Comparison of ENCODE assay signal across 8 cellular contexts in genomic region chr5:40797273-40798011, GRCh38. TPM values are rescaled to one million over a fixed set of nuclear protein-coding genes. Genes with fewer than 3 reads are reported as not detected.
DNase-seq lines count a peak whose midpoint lies in the region; ATAC-seq and TF ChIP-seq lines count a peak whose summit lies in the region.

No MANE protein-coding gene starts in this region.

- CTCF ChIA-PET in AG04449 (lab: Yijun Ruan, JAX), result interaction anchor here (0.7 to 1.6 kb wide), 4 partner anchors 13 to 37 kb away, joined by 3 to 4 read pairs (median 4); no protein-coding TSS in a partner anchor
- CTCF ChIA-PET in activated CD4-positive, alpha-beta T cell treated with anti-CD3 and anti-CD28 coated beads, Interleukin-2, amount 10 ng/mL, durations not matched to agents 7 days and 5 days (lab: Charles Lee), result interaction anchor here (0.6 to 1.6 kb wide), 5 partner anchors 9 to 37 kb away, joined by 3 to 5 read pairs (median 4); no protein-coding TSS in a partner anchor

- H3K36me3 ChIP-seq in right lobe of liver, result no peaks in the 10 kb centered on the region

- intact Hi-C loops in dendritic cell treated with granulocyte-macrophage colony-stimulating factor and Interleukin-4, amounts not matched to agents 40 ng/mL and 50 ng/mL, for 4 days (cut with micrococcal nuclease), result loop anchor here (1.0 kb wide), 2 partner anchors 37 to 41 kb away; no protein-coding TSS in a partner anchor
- intact Hi-C loops in right lobe of liver (cut with DNase I), result no loop called here

- peak overlapping the region; percentile 82 to 92 (median 85) for H3K27ac ChIP-seq in right lobe of liver

- WGBS in right lobe of liver (ENCODE audit: insufficient coverage, low coverage, low lambda C conversion rate, missing lambda C conversion rate), result 0% methylated on average over 16 of the region's 56 CpGs

- peak overlapping the region; percentile 95 for H3K4me3 ChIP-seq in AG04449 (ENCODE audit: low read depth, low read length)
- H3K4me3 ChIP-seq in right lobe of liver, result peak overlapping the region; percentile 92 to 98 (median 97)

- H3K4me3 Mint-ChIP-seq in activated CD4-positive, alpha-beta T cell treated with anti-CD3 and anti-CD28 coated beads, Interleukin-2, amount 10 ng/mL, durations not matched to agents 7 days and 5 days, result peak overlapping the region; percentile 89
- peak overlapping the region; percentile 83 for H3K4me3 Mint-ChIP-seq in dendritic cell treated with granulocyte-macrophage colony-stimulating factor and Interleukin-4, amounts not matched to agents 40 ng/mL and 50 ng/mL, for 4 days

- H3K27ac Mint-ChIP-seq in activated CD4-positive, alpha-beta T cell treated with anti-CD3 and anti-CD28 coated beads, Interleukin-2, amount 10 ng/mL, durations not matched to agents 7 days and 5 days, result peak overlapping the region; percentile 92
- peak overlapping the region; percentile 82 for H3K27ac Mint-ChIP-seq in dendritic cell treated with granulocyte-macrophage colony-stimulating factor and Interleukin-4, amounts not matched to agents 40 ng/mL and 50 ng/mL, for 4 days

- H3K27me3 Mint-ChIP-seq in activated CD4-positive, alpha-beta T cell treated with anti-CD3 and anti-CD28 coated beads, Interleukin-2, amount 10 ng/mL, durations not matched to agents 7 days and 5 days, result peaks cover 8% of the 10 kb centered on the region
- peaks cover 3% of the 10 kb centered on the region for H3K27me3 Mint-ChIP-seq in dendritic cell treated with granulocyte-macrophage colony-stimulating factor and Interleukin-4, amounts not matched to agents 40 ng/mL and 50 ng/mL, for 4 days

- peak; percentile 45 for ATAC-seq in GM19035 (IDR thresholded peaks at IDR 0.05; ENCODE audit: unreplicated experiment)
- peak; percentile 50 for ATAC-seq in HG03354 (IDR thresholded peaks at IDR 0.05; ENCODE audit: poor library complexity, severe bottlenecking, unreplicated experiment)
- peak; percentile 61 to 77 (median 70) for ATAC-seq in right lobe of liver

- POLR2A ChIA-PET in AG04449 (lab: Yijun Ruan, JAX), result interaction anchor here (0.7 to 1.5 kb wide), 2 partner anchors 9 to 11 kb away, joined by 3 to 4 read pairs; no protein-coding TSS in a partner anchor
- POLR2A ChIA-PET in activated CD4-positive, alpha-beta T cell treated with anti-CD3 and anti-CD28 coated beads, Interleukin-2, amount 10 ng/mL, durations not matched to agents 7 days and 5 days (lab: Charles Lee), result no interaction called here

- peaks cover 0 to 18% (median 7%) of the 10 kb centered on the region in 4 donors for H3K4me1 ChIP-seq in right lobe of liver

- H3K9me3 ChIP-seq in right lobe of liver, result no peaks in the 10 kb centered on the region

- peaks cover 27% of the 10 kb centered on the region for H3K36me3 Mint-ChIP-seq in activated CD4-positive, alpha-beta T cell treated with anti-CD3 and anti-CD28 coated beads, Interleukin-2, amount 10 ng/mL, durations not matched to agents 7 days and 5 days (ENCODE audit: low read depth)
- H3K36me3 Mint-ChIP-seq in dendritic cell treated with granulocyte-macrophage colony-stimulating factor and Interleukin-4, amounts not matched to agents 40 ng/mL and 50 ng/mL, for 4 days (ENCODE audit: low read depth), result peaks cover 10% of the 10 kb centered on the region

- H3K27me3 ChIP-seq in right lobe of liver, result no peaks in the 10 kb centered on the region

- peaks cover 38% of the 10 kb centered on the region for H3K4me1 Mint-ChIP-seq in activated CD4-positive, alpha-beta T cell treated with anti-CD3 and anti-CD28 coated beads, Interleukin-2, amount 10 ng/mL, durations not matched to agents 7 days and 5 days
- H3K4me1 Mint-ChIP-seq in dendritic cell treated with granulocyte-macrophage colony-stimulating factor and Interleukin-4, amounts not matched to agents 40 ng/mL and 50 ng/mL, for 4 days (ENCODE audit: low read depth), result peaks cover 21% of the 10 kb centered on the region

- TF ChIP-seq CTCF in AG04449 (IDR thresholded peaks at IDR 0.05; ENCODE audit: insufficient read depth, low read length, missing control alignments) (no peak), right lobe of liver (IDR thresholded peaks at IDR 0.05) (no peak)

- no peaks in the 10 kb centered on the region for H3K9me3 Mint-ChIP-seq in activated CD4-positive, alpha-beta T cell treated with anti-CD3 and anti-CD28 coated beads, Interleukin-2, amount 10 ng/mL, durations not matched to agents 7 days and 5 days
- no peaks in the 10 kb centered on the region for H3K9me3 Mint-ChIP-seq in dendritic cell treated with granulocyte-macrophage colony-stimulating factor and Interleukin-4, amounts not matched to agents 40 ng/mL and 50 ng/mL, for 4 days

- no peak for TF ChIP-seq POLR2A in right lobe of liver (IDR thresholded peaks at IDR 0.05)

- no peak for DNase-seq in AG04449 (ENCODE audit: low read depth, low spot score)
- DNase-seq in NCI-H524 (lab: John Stamatoyannopoulos, UW), result peak; percentile 86 to 89
- peak; percentile 78 for DNase-seq in activated CD4-positive, alpha-beta T cell treated with anti-CD3 and anti-CD28 coated beads, Interleukin-2, amount 10 ng/mL, durations not matched to agents 7 days and 5 days
- peak; percentile 79 to 83 (median 81) for DNase-seq in right lobe of liver
- DNase-seq in stimulated activated CD4-positive, alpha-beta T cell treated with anti-CD3 and anti-CD28 coated beads, Interleukin-4, amount 100 ng/mL, for 24 hours, result peak; percentile 78

RNA-seq across cellular contexts. Expression of gene PRKAA1, which starts 0.7 kb away (rescaled TPM):
- 10 to 100 TPM; 71.3 to 84.1 TPM for total RNA-seq in activated CD4-positive, alpha-beta T cell treated with anti-CD3 and anti-CD28 coated beads, Interleukin-2, amount 10 ng/mL, durations not matched to agents 7 days and 5 days
- 10 to 100 TPM; 36.7 to 82.4 (median 69.9) TPM for total RNA-seq in right lobe of liver

RNA-seq across cellular contexts. Expression of gene RPL37, which starts 37.6 kb away (rescaled TPM):
- 1,000 to 10,000 TPM; 1,565 to 1,761 TPM for total RNA-seq in activated CD4-positive, alpha-beta T cell treated with anti-CD3 and anti-CD28 coated beads, Interleukin-2, amount 10 ng/mL, durations not matched to agents 7 days and 5 days
- 100 to 1,000 TPM in 4 of 6 experiments, 10 to 100 TPM in 2; 36.5 to 472 (median 400) TPM for total RNA-seq in right lobe of liver

RNA-seq across cellular contexts. Expression of gene TTC33, which starts 41.7 kb away (rescaled TPM):
- total RNA-seq in activated CD4-positive, alpha-beta T cell treated with anti-CD3 and anti-CD28 coated beads, Interleukin-2, amount 10 ng/mL, durations not matched to agents 7 days and 5 days, result 10 to 100 TPM; 16.2 to 16.8 TPM
- 1 to 10 TPM; 5.6 to 9.2 (median 7.0) TPM for total RNA-seq in right lobe of liver

RNA-seq across cellular contexts. Expression of gene CARD6, which starts 43.7 kb away (rescaled TPM):
- total RNA-seq in activated CD4-positive, alpha-beta T cell treated with anti-CD3 and anti-CD28 coated beads, Interleukin-2, amount 10 ng/mL, durations not matched to agents 7 days and 5 days, result 1 to 10 TPM; 5.0 to 5.2 TPM
- total RNA-seq in right lobe of liver, result 1 to 10 TPM; 3.0 to 6.2 (median 3.3) TPM
